16 cellular contexts compared by ENCODE assay signal in the genomic region with DNA sequence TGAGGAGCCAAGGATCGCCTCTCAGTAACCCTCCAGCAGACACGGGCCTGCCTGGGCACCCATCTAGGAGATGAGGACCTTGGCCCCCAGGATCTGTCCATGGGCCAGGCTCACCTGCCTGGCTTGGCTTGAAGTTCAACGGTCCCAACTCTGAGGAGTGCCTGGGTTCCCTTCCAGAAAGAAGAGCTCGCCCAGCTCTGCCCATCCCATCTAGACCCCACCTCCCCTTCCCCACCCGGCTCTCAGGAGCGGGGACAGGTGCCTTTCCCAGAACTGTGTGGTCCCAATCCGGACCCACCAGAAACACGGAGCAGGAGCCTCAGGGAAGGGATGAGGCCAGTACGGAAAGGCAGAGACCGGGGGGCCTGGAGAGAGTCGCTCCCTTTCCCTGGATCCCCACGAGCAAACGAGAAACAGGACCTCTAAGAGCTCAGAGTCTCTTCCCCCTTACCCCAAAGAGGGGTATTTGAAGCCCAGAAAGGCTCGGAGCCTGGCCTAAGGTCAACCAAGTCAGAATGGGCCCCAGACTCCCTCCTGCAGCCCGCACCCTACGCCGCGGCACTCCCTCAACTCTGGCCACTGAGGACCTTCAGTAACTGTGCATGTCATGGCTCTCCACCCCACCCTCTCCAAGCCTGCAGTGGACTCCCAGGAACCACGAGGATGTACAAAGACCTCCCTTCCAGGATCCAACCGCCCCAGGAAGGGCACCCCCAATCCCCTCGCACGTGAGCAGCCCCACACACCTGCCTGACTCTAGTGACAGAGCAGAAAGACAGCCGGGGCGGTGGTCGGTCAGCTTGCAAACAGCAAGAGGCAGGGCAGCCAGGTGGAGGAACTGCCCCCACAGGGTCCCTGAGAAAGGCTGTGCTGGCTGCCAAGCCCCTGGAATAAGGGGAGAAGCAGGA. TPM values are rescaled to one million over a fixed set of nuclear protein-coding genes. Genes with fewer than 3 reads are reported as not detected.
DNase-seq lines count a peak whose midpoint lies in the region; FAIRE-seq and TF ChIP-seq lines count a peak whose summit lies in the region.
"Had no signal": no experiment of that assay in that cellular context is flagged by ENCODE, and none has a peak within 500 bp of the region (broad histone marks: within the 10 kb centered on the region; RNA-seq: fewer than 3 reads in every experiment).

No MANE protein-coding gene starts in this region.

- TF ChIP-seq POLR2A in adrenal gland (IDR thresholded peaks at IDR 0.05) = no peak
- no peak; the same call in 1 of the 2 replicates for TF ChIP-seq POLR2A in GM12892 (IDR thresholded peaks at IDR 0.05; ENCODE audit: low read depth, low read length)

- H3K4me3 Mint-ChIP-seq in T-helper 2 cell treated with Interferon-gamma antibody and Interleukin-4, amounts not matched to agents 5 μg/mL and 100 μg/mL, for 36 hours = no peak overlapping the region
- H3K4me3 Mint-ChIP-seq in mesothelial cell of epicardium = no peak overlapping the region
- H3K4me3 Mint-ChIP-seq: immature natural killer cell had no signal

- H3K4me1 Mint-ChIP-seq in T-helper 2 cell treated with Interferon-gamma antibody and Interleukin-4, amounts not matched to agents 5 μg/mL and 100 μg/mL, for 36 hours (ENCODE audit: low read depth) = peaks cover 20% of the 10 kb centered on the region
- H3K4me1 Mint-ChIP-seq in mesothelial cell of epicardium = peaks cover 23% of the 10 kb centered on the region

- no peak overlapping the region for H2AFZ ChIP-seq in hepatocyte

- H3K27ac Mint-ChIP-seq in T-helper 2 cell treated with Interferon-gamma antibody and Interleukin-4, amounts not matched to agents 5 μg/mL and 100 μg/mL, for 36 hours = peak overlapping the region; percentile 68
- no peak overlapping the region for H3K27ac Mint-ChIP-seq in mesothelial cell of epicardium

- H3K27me3 Mint-ChIP-seq in T-helper 2 cell treated with Interferon-gamma antibody and Interleukin-4, amounts not matched to agents 5 μg/mL and 100 μg/mL, for 36 hours (ENCODE audit: low read depth) = no peaks in the 10 kb centered on the region
- no peaks in the 10 kb centered on the region for H3K27me3 Mint-ChIP-seq in mesothelial cell of epicardium (ENCODE audit: low read depth)

- intact Hi-C loops in adrenal gland (cut with DNase I) = no loop called here

- H3K4me2 ChIP-seq in hepatocyte (no peak overlapping the region), skeletal muscle satellite cell (ENCODE audit: low read length) (peak overlapping the region; percentile 24)

- H3K27ac ChIP-seq in adrenal gland = peak overlapping the region; percentile 48 to 96 (median 86)
- H3K27ac ChIP-seq in hepatocyte = peak overlapping the region; percentile 40
- H3K27ac ChIP-seq: 22Rv1 had no signal

- H3K9me2 ChIP-seq in hepatocyte (replicated peaks; ENCODE audit: insufficient read depth) = no peaks in the 10 kb centered on the region

- H3K79me2 ChIP-seq in hepatocyte = peaks cover 64% of the 10 kb centered on the region

- H3K9ac ChIP-seq in skeletal muscle satellite cell (ENCODE audit: low read depth, low read length) = peak overlapping the region; percentile 4

- TF ChIP-seq CTCF in adrenal gland (IDR thresholded peaks at IDR 0.05) (no peak), hepatocyte (IDR thresholded peaks at IDR 0.05; ENCODE audit: poor library complexity) (no peak), mesothelial cell of epicardium (IDR thresholded peaks at IDR 0.05; ENCODE audit: unreplicated experiment) (no peak)

- peak overlapping the region in 1 of 4 donors; percentile 86 for H3K4me3 ChIP-seq in adrenal gland
- H3K4me3 ChIP-seq in hepatocyte = no peak overlapping the region
- H3K4me3 ChIP-seq in skeletal muscle satellite cell (ENCODE audit: low read length) = no peak overlapping the region

- H3K9me3 ChIP-seq in adrenal gland (replicated peaks in 1 of 3) = no peaks in the 10 kb centered on the region
- H3K9me3 ChIP-seq in hepatocyte (ENCODE audit: low read depth) = no peaks in the 10 kb centered on the region
- no peaks in the 10 kb centered on the region for H3K9me3 ChIP-seq in skeletal muscle satellite cell (replicated peaks; ENCODE audit: low read length)
- H3K9me3 ChIP-seq: stomach had no signal

- no peaks in the 10 kb centered on the region for H3K9me3 Mint-ChIP-seq in T-helper 2 cell treated with Interferon-gamma antibody and Interleukin-4, amounts not matched to agents 5 μg/mL and 100 μg/mL, for 36 hours
- H3K9me3 Mint-ChIP-seq in mesothelial cell of epicardium = no peaks in the 10 kb centered on the region
- H3K9me3 Mint-ChIP-seq: activated T-cell treated with anti-CD3 and anti-CD28 coated beads, Interleukin-2, amount 50 U/mL, for 4 hours; immature natural killer cell had no signal

- DNase-seq in T-helper 2 cell treated with Interferon-gamma antibody and Interleukin-4, amounts not matched to agents 5 μg/mL and 100 μg/mL, for 36 hours (ENCODE audit: low spot score) = no peak
- DNase-seq in T-helper 2 cell (no peak), adrenal gland (peak in 3 of 7 donors; percentile 48 to 54 (median 49)), hepatocyte (ENCODE audit: low spot score) (no peak), cortex of kidney (lab: John Stamatoyannopoulos, UW) (no peak), mesothelial cell of epicardium (ENCODE audit: low spot score in 2 of 2, unreplicated experiment in 2 of 2) (no peak), GM12892 (ENCODE audit: insufficient read length) (no peak)
- DNase-seq: activated T-cell treated with anti-CD3 and anti-CD28 coated beads, Interleukin-2, amount 50 U/mL, for 4 hours; immature natural killer cell; NCI-H1417 treated with DMSO at 0.1 percent for 48 hours; NCI-H345; stomach had no signal

- H3K36me3 ChIP-seq in adrenal gland (replicated peaks in 1 of 2) = peaks cover 0 to 27% of the 10 kb centered on the region in 2 donors
- no peaks in the 10 kb centered on the region for H3K36me3 ChIP-seq in hepatocyte (replicated peaks; ENCODE audit: insufficient read depth, low read depth)
- H3K36me3 ChIP-seq in skeletal muscle satellite cell (ENCODE audit: insufficient read depth, low read length) = peaks cover 19% of the 10 kb centered on the region

- peaks cover 6% of the 10 kb centered on the region for H3K36me3 Mint-ChIP-seq in T-helper 2 cell treated with Interferon-gamma antibody and Interleukin-4, amounts not matched to agents 5 μg/mL and 100 μg/mL, for 36 hours (ENCODE audit: low read depth)
- no peaks in the 10 kb centered on the region for H3K36me3 Mint-ChIP-seq in mesothelial cell of epicardium

- FAIRE-seq in GM12892 (lab: Jason Lieb, UNC) = no peak
- FAIRE-seq: G401.6 had no signal

- H3K27me3 ChIP-seq in adrenal gland (no peaks in the 10 kb centered on the region), hepatocyte (no peaks in the 10 kb centered on the region), skeletal muscle satellite cell (ENCODE audit: control insufficient read depth, insufficient read depth, low read length) (no peaks in the 10 kb centered on the region)
- H3K27me3 ChIP-seq: stomach had no signal

- 48 to 92% (median 78%) methylated on average over 8 to 25 of the region's 25 CpGs for WGBS in adrenal gland, 4 donors
- 93% methylated on average over 23 of the region's 25 CpGs for WGBS in hepatocyte (ENCODE audit: low lambda C conversion rate, missing lambda C conversion rate)

- peaks cover 51% of the 10 kb centered on the region for H4K20me1 ChIP-seq in hepatocyte (ENCODE audit: insufficient read depth, poor library complexity, severe bottlenecking)

- H3K4me1 ChIP-seq in adrenal gland (replicated peaks in 1 of 2) (peaks cover 65 to 74% of the 10 kb centered on the region in 2 donors), hepatocyte (ENCODE audit: insufficient read depth) (peaks cover 36% of the 10 kb centered on the region), skeletal muscle satellite cell (ENCODE audit: control insufficient read depth, insufficient read depth, low read length) (peaks cover 62% of the 10 kb centered on the region)

RNA-seq across cellular contexts. Expression of gene CLUH, which starts 5.4 kb away (rescaled TPM):
- total RNA-seq in adrenal gland = 100 to 1,000 TPM; 116 to 191 (median 135) TPM
- polyA plus RNA-seq in adrenal gland = 100 to 1,000 TPM in 2 of 3 donors, 10 to 100 TPM in 1; 57.6 to 118 (median 109) TPM
- total RNA-seq in hepatocyte = 28.7 and 45.5 TPM in 2 replicates
- 50.2 and 54.4 TPM in 2 replicates for polyA plus RNA-seq in hepatocyte
- 67.4 and 100 TPM in 2 replicates for total RNA-seq in skeletal muscle satellite cell (2012; rRNA removed)
- total RNA-seq in mesothelial cell of epicardium = 46.6 to 49.9 TPM (median 46.9 TPM) in 3 replicates
- polyA plus RNA-seq in GM12892 (2012; ENCODE audit: missing spikeins) = 27.1 TPM

RNA-seq across cellular contexts. Expression of gene CCDC92B, which starts 43.3 kb away (rescaled TPM):
- 1 to 10 TPM in 1 of 8 donors, under 1 TPM in 4, not detected in 3; 0.10 to 1.5 (median 0.17) TPM for total RNA-seq in adrenal gland
- 1 to 10 TPM in 1 of 3 donors, under 1 TPM in 2; 0.59 to 4.7 (median 0.77) TPM for polyA plus RNA-seq in adrenal gland
- total RNA-seq in hepatocyte = 0.12 TPM in 1 of 2 replicates, not detected in the other
- polyA plus RNA-seq in hepatocyte = 0.10 TPM in 1 of 2 replicates, not detected in the other
- not detected in 2 replicates for total RNA-seq in skeletal muscle satellite cell (2012; rRNA removed)
- total RNA-seq in mesothelial cell of epicardium = 0.47 to 0.62 TPM (median 0.58 TPM) in 3 replicates
- not detected for polyA plus RNA-seq in GM12892 (2012; ENCODE audit: missing spikeins)
- total RNA-seq: OCI-LY7 had no signal
- polyA plus RNA-seq: immature natural killer cell had no signal
